ENCODE assay signal across 8 cellular contexts in genomic region chr2:134117651-134118050, GRCh38.
"Had no signal": no experiment of that assay in that cellular context is flagged by ENCODE, and none has a peak within 500 bp of the region (broad histone marks: within the 10 kb centered on the region; RNA-seq: fewer than 3 reads in every experiment).

No MANE protein-coding gene starts in this region.

- H3K27me3 ChIP-seq: dorsolateral prefrontal cortex, heart left ventricle, pancreas, testis, tibial nerve had no signal

- H3K4me3 ChIP-seq: coronary artery, lung, pancreas, skin epidermis, testis, tibial nerve had no signal

- H3K9me3 ChIP-seq: heart left ventricle, pancreas, testis, tibial nerve had no signal

- H3K36me3 ChIP-seq: heart left ventricle, pancreas, tibial nerve had no signal

- H3K27ac ChIP-seq: testis had no signal
